Comparison of ENCODE assay signal across 8 cellular contexts in genomic region chr6:32838114-32838958, GRCh38. TPM values are rescaled to one million over a fixed set of nuclear protein-coding genes. Genes with fewer than 3 reads are reported as not detected.
DNase-seq lines count a peak whose midpoint lies in the region; ATAC-seq and TF ChIP-seq lines count a peak whose summit lies in the region.

TSS of gene TAP2 (minus strand) at chr6:32838739. CDS start at chr6:32838233, 506 bp downstream.

- peaks cover 5% of the 10 kb centered on the region for H3K9me3 Mint-ChIP-seq in activated CD4-positive, alpha-beta T cell treated with anti-CD3 and anti-CD28 coated beads, Interleukin-2, amount 10 ng/mL, durations not matched to agents 24 days and 14 days

- peak within 1 kb of the TSS; percentile 83 for H3K4me3 ChIP-seq in coronary artery

- peak within 1 kb of the TSS; percentile 71 for H3K27ac ChIP-seq in C4-2B
- H3K27ac ChIP-seq in coronary artery, result peak within 1 kb of the TSS; percentile 92 to 97

- intact Hi-C loops in activated CD4-positive, alpha-beta T cell treated with anti-CD3 and anti-CD28 coated beads, Interleukin-2, amount 10 ng/mL, durations not matched to agents 24 days and 14 days (cut with micrococcal nuclease), result loop anchor here (1.0 kb wide), 2 partner anchors 16 to 30 kb away; partner anchors contain the start of gene PSMB9

- H3K36me3 Mint-ChIP-seq in activated CD4-positive, alpha-beta T cell treated with anti-CD3 and anti-CD28 coated beads, Interleukin-2, amount 10 ng/mL, durations not matched to agents 24 days and 14 days (ENCODE audit: low read depth), result peaks cover 79% of the 10 kb centered on the region

- peak; percentile 79 for DNase-seq in NCI-H526 treated with DMSO at 0.1 percent for 48 hours (lab: John Stamatoyannopoulos, UW)
- DNase-seq in activated CD4-positive, alpha-beta T cell treated with anti-CD3 and anti-CD28 coated beads, Interleukin-2, amount 10 ng/mL, durations not matched to agents 24 days and 14 days, result peak; percentile 93
- DNase-seq in coronary artery (ENCODE audit: low spot score), result peak; percentile 96
- DNase-seq in left lobe of liver (ENCODE audit: low spot score), result peak; percentile 97
- DNase-seq in stimulated activated CD4-positive, alpha-beta T cell treated with anti-CD3 and anti-CD28 coated beads, Interleukin-2, amount 100 ng/mL, for 24 hours, result peak; percentile 99

- H3K27me3 Mint-ChIP-seq in activated CD4-positive, alpha-beta T cell treated with anti-CD3 and anti-CD28 coated beads, Interleukin-2, amount 10 ng/mL, durations not matched to agents 24 days and 14 days, result no peaks in the 10 kb centered on the region

- peak within 1 kb of the TSS; percentile 83 for H3K4me3 Mint-ChIP-seq in activated CD4-positive, alpha-beta T cell treated with anti-CD3 and anti-CD28 coated beads, Interleukin-2, amount 10 ng/mL, durations not matched to agents 24 days and 14 days

- ATAC-seq in GM19324 (IDR thresholded peaks at IDR 0.05; ENCODE audit: low FRiP score, unreplicated experiment) (peak; percentile 76), HG03469 (IDR thresholded peaks at IDR 0.05; ENCODE audit: unreplicated experiment) (peak; percentile 50), left lobe of liver (peak; percentile 96)

- peak within 1 kb of the TSS; percentile 99 for H3K27ac Mint-ChIP-seq in activated CD4-positive, alpha-beta T cell treated with anti-CD3 and anti-CD28 coated beads, Interleukin-2, amount 10 ng/mL, durations not matched to agents 24 days and 14 days

- TF ChIP-seq CTCF in C4-2B (conservative IDR thresholded peaks at IDR 0.05), result peak; percentile 98
- TF ChIP-seq CTCF in coronary artery (IDR thresholded peaks at IDR 0.05), result peak; percentile 92

- peaks cover 75% of the 10 kb centered on the region for H3K4me1 Mint-ChIP-seq in activated CD4-positive, alpha-beta T cell treated with anti-CD3 and anti-CD28 coated beads, Interleukin-2, amount 10 ng/mL, durations not matched to agents 24 days and 14 days

RNA-seq across cellular contexts. Expression of gene TAP2, which starts in this region (rescaled TPM):
- total RNA-seq in activated CD4-positive, alpha-beta T cell treated with anti-CD3 and anti-CD28 coated beads, Interleukin-2, amount 10 ng/mL, durations not matched to agents 24 days and 14 days, result 152 and 163 TPM in 2 replicates
- total RNA-seq in left lobe of liver, result 11.8 TPM

Comparison
In these comparisons a context has a peak if more than half of its experiments do, and no peak if none do; other contexts are left out.
1. Peak in every context shown above with its lines: DNase-seq, ATAC-seq, H3K4me3 ChIP-seq and H3K27ac ChIP-seq.
2. RNA of gene TAP2 (total RNA-seq): 152 to 163 TPM in activated CD4-positive, alpha-beta T cell treated with anti-CD3 and anti-CD28 coated beads, Interleukin-2, amount 10 ng/mL, durations not matched to agents 24 days and 14 days; 11.8 TPM in left lobe of liver (single experiment); every median in the first group is over 10 times any median in the second.